15 cellular contexts compared by ENCODE assay signal in genomic region chr13:33758113-33758512, GRCh38. TPM values are rescaled to one million over a fixed set of nuclear protein-coding genes. Genes with fewer than 3 reads are reported as not detected.
A peak's percentile ranks its signal among the peaks of the same experiment; 100 is the strongest.
DNase-seq lines count a peak whose midpoint lies in the region; ATAC-seq and TF ChIP-seq lines count a peak whose summit lies in the region.
"Had no signal": no experiment of that assay in that cellular context is flagged by ENCODE, and none has a peak within 500 bp of the region (broad histone marks: within the 10 kb centered on the region; RNA-seq: fewer than 3 reads in every experiment).

No MANE protein-coding gene starts in this region.

- no peaks in the 10 kb centered on the region for H3K9me3 ChIP-seq in heart right ventricle
- H3K9me3 ChIP-seq: Peyer's patch, testis had no signal

- no peak for DNase-seq in central memory CD4-positive, alpha-beta T cell
- DNase-seq in heart right ventricle (no peak), left lobe of liver (ENCODE audit: low spot score) (no peak), foreskin fibroblast (no peak)
- DNase-seq: COR-L47, glutamatergic neuron, HFFc6, occipital lobe, Peyer's patch, T-helper 1 cell, testis had no signal

- H3K4me3 ChIP-seq in heart right ventricle, result no peak overlapping the region
- no peak overlapping the region for H3K4me3 ChIP-seq in foreskin fibroblast (ENCODE audit: low read depth in 1 of 2, low read length in 2 of 2)
- H3K4me3 ChIP-seq: Peyer's patch, testis had no signal

- intact Hi-C loops in heart right ventricle (cut with DNase I), result no loop called here

- no peak overlapping the region for H3K27ac ChIP-seq in heart right ventricle
- H3K27ac ChIP-seq: Peyer's patch, testis had no signal

- TF ChIP-seq CTCF in heart right ventricle (IDR thresholded peaks at IDR 0.05) (no peak), foreskin fibroblast (IDR thresholded peaks at IDR 0.05; ENCODE audit: low read depth, low read length) (no peak)

- no peaks in the 10 kb centered on the region for H3K36me3 ChIP-seq in heart right ventricle
- H3K36me3 ChIP-seq: Peyer's patch had no signal

- peak; percentile 68 for ATAC-seq in GM18498 (IDR thresholded peaks at IDR 0.05; ENCODE audit: unreplicated experiment)
- peak; percentile 56 for ATAC-seq in GM19467 (IDR thresholded peaks at IDR 0.05; ENCODE audit: unreplicated experiment)
- ATAC-seq in HG02840 (IDR thresholded peaks at IDR 0.05; ENCODE audit: low FRiP score, unreplicated experiment), result peak; percentile 73
- ATAC-seq in HG03378 (IDR thresholded peaks at IDR 0.05; ENCODE audit: unreplicated experiment), result peak; percentile 59
- no peak for ATAC-seq in heart right ventricle
- no peak for ATAC-seq in left lobe of liver

- peaks cover 0 to 6% (median 0%) of the 10 kb centered on the region in 9 donors for H3K4me1 ChIP-seq in heart right ventricle
- H3K4me1 ChIP-seq: Peyer's patch, testis had no signal

- H3K27me3 ChIP-seq in heart right ventricle, result no peaks in the 10 kb centered on the region
- H3K27me3 ChIP-seq: Peyer's patch, testis had no signal

RNA-seq across cellular contexts. Expression of gene RFC3, which starts 59.8 kb away (rescaled TPM):
- total RNA-seq in heart right ventricle (1 to 10 TPM; 3.2 to 7.0 (median 5.3) TPM), left lobe of liver (2.2 TPM)
- 1 to 10 TPM; 2.5 to 4.7 TPM for polyA plus RNA-seq in heart right ventricle

Comparison
In these comparisons a context has a peak if more than half of its experiments do, and no peak if none do; other contexts are left out.
1. ATAC-seq: peak in GM18498 (single experiment), GM19467 (single experiment), HG02840 (single experiment) and HG03378 (single experiment); none in heart right ventricle (0 of 8) and left lobe of liver (single experiment).